Comparison of ENCODE assay signal across 15 cellular contexts in genomic region chr12:1429980-1430379, GRCh38.
DNase-seq lines count a peak whose midpoint lies in the region; ATAC-seq and TF ChIP-seq lines count a peak whose summit lies in the region.
"Had no signal": no experiment of that assay in that cellular context is flagged by ENCODE, and none has a peak within 500 bp of the region (broad histone marks: within the 10 kb centered on the region; RNA-seq: fewer than 3 reads in every experiment).

No MANE protein-coding gene starts in this region.

- H3K4me3 Mint-ChIP-seq in MCF 10A (ENCODE audit: unreplicated experiment) = no peak overlapping the region
- H3K4me3 Mint-ChIP-seq: brain, GM23338 had no signal

- H3K27ac Mint-ChIP-seq in MCF 10A (ENCODE audit: low read depth, unreplicated experiment) = no peak overlapping the region
- H3K27ac Mint-ChIP-seq: GM23338, progenitor cell of endocrine pancreas had no signal

- no peaks in the 10 kb centered on the region for H3K36me3 ChIP-seq in breast epithelium
- H3K36me3 ChIP-seq in heart left ventricle = no peaks in the 10 kb centered on the region
- H3K36me3 ChIP-seq in adrenal gland (replicated peaks in 1 of 2) = no peaks in the 10 kb centered on the region
- H3K36me3 ChIP-seq: transverse colon had no signal

- no TSS peak for BruUV-seq in MCF 10A (replicated peaks; lab: Mats Ljungman, UMichigan)

- H3K9me3 ChIP-seq in breast epithelium (no peaks in the 10 kb centered on the region), heart left ventricle (no peaks in the 10 kb centered on the region), adrenal gland (replicated peaks in 1 of 3) (no peaks in the 10 kb centered on the region)
- H3K9me3 ChIP-seq: A549, transverse colon had no signal

- H3K4me1 Mint-ChIP-seq in MCF 10A (ENCODE audit: insufficient read depth, unreplicated experiment) = peaks cover 8% of the 10 kb centered on the region
- H3K4me1 Mint-ChIP-seq: GM23338 had no signal

- peak; percentile 80 for DNase-seq in MCF 10A (ENCODE audit: unreplicated experiment)
- no peak for DNase-seq in breast epithelium (ENCODE audit: low spot score in 2 of 2)
- DNase-seq in T1000 (lab: John Stamatoyannopoulos, UW) = peak; percentile 61
- DNase-seq in heart left ventricle = no peak
- DNase-seq in adrenal gland = no peak
- DNase-seq in kidney glomerular epithelial cell (lab: John Stamatoyannopoulos, UW) = no peak
- no peak for DNase-seq in SKM-1 treated with dmso at 0.1 percent for 144 hours (lab: John Stamatoyannopoulos, UW; ENCODE audit: unreplicated experiment)
- DNase-seq: MM.1S, NCI-H526, transverse colon had no signal

- no peaks in the 10 kb centered on the region for H3K36me3 Mint-ChIP-seq in MCF 10A (ENCODE audit: insufficient read depth, unreplicated experiment)
- H3K36me3 Mint-ChIP-seq: brain had no signal

- H3K27me3 Mint-ChIP-seq in MCF 10A (ENCODE audit: insufficient read depth, unreplicated experiment) = no peaks in the 10 kb centered on the region
- H3K27me3 Mint-ChIP-seq: progenitor cell of endocrine pancreas had no signal

- H3K9me3 Mint-ChIP-seq in MCF 10A (ENCODE audit: unreplicated experiment) = no peaks in the 10 kb centered on the region
- H3K9me3 Mint-ChIP-seq: brain, GM23338 had no signal

- TF ChIP-seq CTCF in MCF 10A (IDR thresholded peaks at IDR 0.05; ENCODE audit: unreplicated experiment) (no peak), breast epithelium (IDR thresholded peaks at IDR 0.05) (no peak), heart left ventricle (IDR thresholded peaks at IDR 0.05) (no peak), adrenal gland (IDR thresholded peaks at IDR 0.05) (no peak)

- H3K27ac ChIP-seq in breast epithelium (no peak overlapping the region), heart left ventricle (no peak overlapping the region), adrenal gland (no peak overlapping the region)
- H3K27ac ChIP-seq: A549, transverse colon had no signal

- ATAC-seq in heart left ventricle (peak; percentile 49 to 96 (median 78)), esophagus mucosa (no peak)
- ATAC-seq: A549, GM23338 had no signal

- TF ChIP-seq POLR2A in breast epithelium (IDR thresholded peaks at IDR 0.05) (no peak), heart left ventricle (IDR thresholded peaks at IDR 0.05) (no peak), adrenal gland (IDR thresholded peaks at IDR 0.05) (no peak)

- H3K4me1 ChIP-seq in breast epithelium = no peaks in the 10 kb centered on the region
- H3K4me1 ChIP-seq in heart left ventricle = peaks cover 0 to 20% (median 2%) of the 10 kb centered on the region in 12 donors
- H3K4me1 ChIP-seq in adrenal gland (replicated peaks in 1 of 2) = no peaks in the 10 kb centered on the region
- H3K4me1 ChIP-seq: A549 had no signal

- H3K27me3 ChIP-seq in breast epithelium = no peaks in the 10 kb centered on the region
- no peaks in the 10 kb centered on the region for H3K27me3 ChIP-seq in heart left ventricle
- no peaks in the 10 kb centered on the region for H3K27me3 ChIP-seq in adrenal gland
- H3K27me3 ChIP-seq: transverse colon had no signal

- CTCF ChIA-PET in MCF 10A (lab: Yijun Ruan, JAX) = interaction anchor here (0.6 to 1.5 kb wide), 2 partner anchors 12 to 720 kb away, joined by 3 to 4 read pairs; no protein-coding TSS in a partner anchor

- H3K4me3 ChIP-seq in breast epithelium (no peak overlapping the region), heart left ventricle (no peak overlapping the region), adrenal gland (no peak overlapping the region)
- H3K4me3 ChIP-seq: A549, GM23338, transverse colon had no signal

- intact Hi-C loops in MCF 10A (cut with micrococcal nuclease) = no loop called here
- intact Hi-C loops in breast epithelium (cut with DNase I; ENCODE audit: low total_unique reads) = no loop called here
- intact Hi-C loops in heart left ventricle (cut with DNase I) = no loop called here
- intact Hi-C loops in adrenal gland (cut with DNase I) = no loop called here

- POLR2A ChIA-PET in MCF 10A (lab: Yijun Ruan, JAX) = interaction anchor here (0.6 kb wide), 1 partner anchor 24 kb away, joined by 3 read pairs; no protein-coding TSS in a partner anchor

- WGBS in heart left ventricle, 4 donors = 78 to 86% (median 81%) methylated on average over 4 of the region's 4 CpGs
- 73 to 87% (median 84%) methylated on average over 4 of the region's 4 CpGs for WGBS in adrenal gland, 4 donors

Comparison
In these comparisons a context has a peak if more than half of its experiments do, and no peak if none do; other contexts are left out.
1. DNase-seq: peak in MCF 10A (single experiment) and T1000 (single experiment); none in breast epithelium (0 of 2), heart left ventricle (0 of 5), adrenal gland (0 of 7), kidney glomerular epithelial cell (single experiment) and SKM-1 treated with dmso at 0.1 percent for 144 hours (single experiment).